13 cellular contexts compared by ENCODE assay signal in the genomic region with DNA sequence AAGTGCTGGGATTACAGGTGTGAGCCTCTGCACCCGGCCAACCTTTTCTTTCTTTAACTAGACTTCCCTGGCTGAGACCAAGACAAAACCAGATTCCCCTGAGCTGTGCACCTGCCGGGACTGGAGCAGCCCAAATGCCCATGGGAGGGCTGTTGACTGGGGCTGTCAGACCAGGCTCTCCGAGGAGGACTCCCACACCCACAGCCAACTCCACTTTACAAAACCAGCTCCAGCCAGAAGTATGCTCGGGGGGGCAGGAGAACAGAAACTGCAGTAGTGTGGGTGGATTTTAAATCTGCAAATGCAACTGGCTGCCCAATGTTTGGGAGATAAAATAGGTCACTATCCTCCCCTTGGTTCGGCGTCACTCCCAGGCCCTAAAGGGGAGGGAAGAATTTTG.
DNase-seq lines count a peak whose midpoint lies in the region; ATAC-seq and TF ChIP-seq lines count a peak whose summit lies in the region.
"Had no signal": no experiment of that assay in that cellular context is flagged by ENCODE, and none has a peak within 500 bp of the region (broad histone marks: within the 10 kb centered on the region; RNA-seq: fewer than 3 reads in every experiment).

No MANE protein-coding gene starts in this region.

- peak; percentile 6 for DNase-seq in stimulated activated CD4-positive, alpha-beta T cell treated with anti-CD3 and anti-CD28 coated beads, Interleukin-4, amount 100 ng/mL, for 1 hour
- no peak for DNase-seq in stimulated activated CD4-positive, alpha-beta T cell treated with anti-CD3 and anti-CD28 coated beads, Interleukin-4, amount 100 ng/mL, for 4 hours
- no peak for DNase-seq in activated CD4-positive, alpha-beta memory T cell treated with anti-CD3 and anti-CD28 coated beads, Interleukin-2, amount 10 ng/mL, durations not matched to agents 7 days and 5 days
- DNase-seq in lower lobe of right lung: peak; percentile 55
- no peak for DNase-seq in GM23338 (ENCODE audit: low spot score)
- DNase-seq in HPDE6-E6E7 (ENCODE audit: extremely low spot score): no peak
- no peak for DNase-seq in NCI-H446 treated with DMSO at 0.1 percent for 48 hours (lab: John Stamatoyannopoulos, UW)
- DNase-seq in DMS114 treated with DMSO at 0.1 percent for 48 hours (lab: John Stamatoyannopoulos, UW; ENCODE audit: unreplicated experiment): no peak
- DNase-seq: central memory CD4-positive, alpha-beta T cell; DMS 273 treated with DMSO at 0.1 percent for 48 hours; WERI-Rb-1 had no signal

- intact Hi-C loops in lower lobe of right lung (cut with DNase I): no loop called here

- POLR2A ChIA-PET in activated CD4-positive, alpha-beta memory T cell treated with anti-CD3 and anti-CD28 coated beads, Interleukin-2, amount 10 ng/mL, durations not matched to agents 7 days and 5 days (lab: Charles Lee): interaction anchor here (0.8 to 7.0 kb wide), 30 partner anchors 9 to 403 kb away, joined by 3 to 209 read pairs (median 5); a partner anchor contains a TSS

- peaks cover 45% of the 10 kb centered on the region for H3K36me3 Mint-ChIP-seq in activated CD4-positive, alpha-beta memory T cell treated with anti-CD3 and anti-CD28 coated beads, Interleukin-2, amount 10 ng/mL, durations not matched to agents 7 days and 5 days (ENCODE audit: low read depth)
- H3K36me3 Mint-ChIP-seq in GM23338 (ENCODE audit: low read depth): no peaks in the 10 kb centered on the region

- H3K9me3 Mint-ChIP-seq in activated CD4-positive, alpha-beta memory T cell treated with anti-CD3 and anti-CD28 coated beads, Interleukin-2, amount 10 ng/mL, durations not matched to agents 7 days and 5 days: no peaks in the 10 kb centered on the region
- no peaks in the 10 kb centered on the region for H3K9me3 Mint-ChIP-seq in GM23338

- H3K79me2 ChIP-seq in GM23338 (replicated peaks; ENCODE audit: insufficient read depth): no peaks in the 10 kb centered on the region

- H3K27ac ChIP-seq in lower lobe of right lung: peak overlapping the region; percentile 73
- no peak overlapping the region for H3K27ac ChIP-seq in GM23338 (ENCODE audit: low read depth)
- H3K27ac ChIP-seq: WERI-Rb-1 had no signal

- no peak overlapping the region for H3K4me2 ChIP-seq in GM23338

- no peaks in the 10 kb centered on the region for H4K20me1 ChIP-seq in GM23338 (replicated peaks; ENCODE audit: insufficient read depth)

- peaks cover 5% of the 10 kb centered on the region; the same call in 1 of the 2 replicates for H3K9me2 ChIP-seq in GM23338 (ENCODE audit: insufficient read depth)

- H3K27ac Mint-ChIP-seq in activated CD4-positive, alpha-beta memory T cell treated with anti-CD3 and anti-CD28 coated beads, Interleukin-2, amount 10 ng/mL, durations not matched to agents 7 days and 5 days: peak overlapping the region; percentile 98
- no peak overlapping the region for H3K27ac Mint-ChIP-seq in GM23338

- peaks cover 84% of the 10 kb centered on the region for H3K4me1 Mint-ChIP-seq in activated CD4-positive, alpha-beta memory T cell treated with anti-CD3 and anti-CD28 coated beads, Interleukin-2, amount 10 ng/mL, durations not matched to agents 7 days and 5 days
- no peaks in the 10 kb centered on the region for H3K4me1 Mint-ChIP-seq in GM23338

- TF ChIP-seq CTCF in lower lobe of right lung (IDR thresholded peaks at IDR 0.05): no peak
- TF ChIP-seq CTCF in GM23338 (conservative IDR thresholded peaks at IDR 0.05; ENCODE audit: low read depth in 2 of 2): no peak

- H3K4me3 Mint-ChIP-seq in activated CD4-positive, alpha-beta memory T cell treated with anti-CD3 and anti-CD28 coated beads, Interleukin-2, amount 10 ng/mL, durations not matched to agents 7 days and 5 days: no peak overlapping the region
- no peak overlapping the region for H3K4me3 Mint-ChIP-seq in GM23338

- no peak overlapping the region for H3K4me3 ChIP-seq in lower lobe of right lung
- H3K4me3 ChIP-seq in GM23338: no peak overlapping the region
- H3K4me3 ChIP-seq: right atrium auricular region, tibial nerve had no signal

- no peaks in the 10 kb centered on the region for H3K9me3 ChIP-seq in lower lobe of right lung
- H3K9me3 ChIP-seq: right atrium auricular region, tibial nerve had no signal

- H3K36me3 ChIP-seq in lower lobe of right lung: no peaks in the 10 kb centered on the region
- H3K36me3 ChIP-seq in GM23338 (ENCODE audit: insufficient read depth): no peaks in the 10 kb centered on the region
- H3K36me3 ChIP-seq: right atrium auricular region, tibial nerve, WERI-Rb-1 had no signal

- H3K4me1 ChIP-seq in lower lobe of right lung (peaks cover 30% of the 10 kb centered on the region), GM23338 (ENCODE audit: insufficient read depth) (no peaks in the 10 kb centered on the region)

- H3K27me3 ChIP-seq in lower lobe of right lung (ENCODE audit: low read depth): no peaks in the 10 kb centered on the region
- no peaks in the 10 kb centered on the region for H3K27me3 ChIP-seq in GM23338 (ENCODE audit: insufficient read depth)
- H3K27me3 ChIP-seq: right atrium auricular region, tibial nerve had no signal

- CTCF ChIA-PET in activated CD4-positive, alpha-beta memory T cell treated with anti-CD3 and anti-CD28 coated beads, Interleukin-2, amount 10 ng/mL, durations not matched to agents 7 days and 5 days (lab: Charles Lee): interaction anchor here (0.5 to 6.4 kb wide), 14 partner anchors 17 to 186 kb away, joined by 3 to 59 read pairs (median 5); a partner anchor contains a TSS

- no peaks in the 10 kb centered on the region for H3F3A ChIP-seq in GM23338 (replicated peaks; ENCODE audit: low read depth)

- no peaks in the 10 kb centered on the region for H3K27me3 Mint-ChIP-seq in activated CD4-positive, alpha-beta memory T cell treated with anti-CD3 and anti-CD28 coated beads, Interleukin-2, amount 10 ng/mL, durations not matched to agents 7 days and 5 days
- peaks cover 3% of the 10 kb centered on the region for H3K27me3 Mint-ChIP-seq in GM23338 (ENCODE audit: insufficient read depth, low read depth, poor library complexity)

- ATAC-seq in lower lobe of right lung: peak; percentile 33 to 42
- ATAC-seq in GM23338: no peak

- no peak overlapping the region for H2AFZ ChIP-seq in GM23338

TF ChIP-seq in GM23338, 12 proteins besides CTCF, POLR2A, EP300 and RAD21:
- TF ChIP-seq STAT1 (IDR thresholded peaks at IDR 0.05; ENCODE audit: unreplicated experiment): no peak
- TF ChIP-seq POLR2AphosphoS5 (IDR thresholded peaks at IDR 0.05; ENCODE audit: low read depth): no peak
- no peak for TF ChIP-seq ZNF114 (CRISPR knock-in tag; IDR thresholded peaks at IDR 0.05)
TF ChIP-seq in GM23338: peak in this region for 0.

Comparison
In these comparisons a context has a peak if more than half of its experiments do, and no peak if none do; other contexts are left out.
1. DNase-seq: peak in stimulated activated CD4-positive, alpha-beta T cell treated with anti-CD3 and anti-CD28 coated beads, Interleukin-4, amount 100 ng/mL, for 1 hour (single experiment) and lower lobe of right lung (single experiment); none in stimulated activated CD4-positive, alpha-beta T cell treated with anti-CD3 and anti-CD28 coated beads, Interleukin-4, amount 100 ng/mL, for 4 hours (0 of 2), activated CD4-positive, alpha-beta memory T cell treated with anti-CD3 and anti-CD28 coated beads, Interleukin-2, amount 10 ng/mL, durations not matched to agents 7 days and 5 days (single experiment), GM23338 (single experiment), HPDE6-E6E7 (single experiment), NCI-H446 treated with DMSO at 0.1 percent for 48 hours (single experiment) and DMS114 treated with DMSO at 0.1 percent for 48 hours (single experiment).